ENCODE assay signal across 9 cellular contexts in genomic region chr11:133957926-133958325, GRCh38. TPM values are rescaled to one million over a fixed set of nuclear protein-coding genes. Genes with fewer than 3 reads are reported as not detected.
A peak's percentile ranks its signal among the peaks of the same experiment; 100 is the strongest.
DNase-seq lines count a peak whose midpoint lies in the region; ATAC-seq and TF ChIP-seq lines count a peak whose summit lies in the region.
"Had no signal": no experiment of that assay in that cellular context is flagged by ENCODE, and none has a peak within 500 bp of the region (broad histone marks: within the 10 kb centered on the region; RNA-seq: fewer than 3 reads in every experiment).

No MANE protein-coding gene starts in this region.

- no peak overlapping the region for H3K27ac Mint-ChIP-seq in MCF 10A (ENCODE audit: low read depth, unreplicated experiment)
- peak overlapping the region; percentile 92 for H3K27ac Mint-ChIP-seq in activated CD8-positive, alpha-beta T cell treated with anti-CD3 and anti-CD28 coated beads, Interleukin-2, amount 10 ng/mL, durations not matched to agents 7 days and 5 days

- H3K9me3 Mint-ChIP-seq in MCF 10A (ENCODE audit: unreplicated experiment), result no peaks in the 10 kb centered on the region
- no peaks in the 10 kb centered on the region for H3K9me3 Mint-ChIP-seq in activated CD8-positive, alpha-beta T cell treated with anti-CD3 and anti-CD28 coated beads, Interleukin-2, amount 10 ng/mL, durations not matched to agents 7 days and 5 days (ENCODE audit: insufficient read depth)

- TF ChIP-seq POLR2A in breast epithelium (IDR thresholded peaks at IDR 0.05), result no peak

- ATAC-seq in activated CD8-positive, alpha-beta T cell treated with anti-CD3 and anti-CD28 coated beads, Interleukin-2, amount 10 ng/mL, durations not matched to agents 7 days and 5 days, result no peak
- ATAC-seq in lower lobe of right lung (peak; percentile 53 to 78), upper lobe of right lung (peak; percentile 37), GM18858 (IDR thresholded peaks at IDR 0.05; ENCODE audit: unreplicated experiment) (no peak), GM21423 (IDR thresholded peaks at IDR 0.05; ENCODE audit: unreplicated experiment) (no peak)

- BruUV-seq in MCF 10A (replicated peaks; lab: Mats Ljungman, UMichigan), result no TSS peak

- H3K9me3 ChIP-seq in breast epithelium (no peaks in the 10 kb centered on the region), lower lobe of right lung (no peaks in the 10 kb centered on the region), upper lobe of right lung (no peaks in the 10 kb centered on the region)

- TF ChIP-seq CTCF in MCF 10A (IDR thresholded peaks at IDR 0.05; ENCODE audit: unreplicated experiment) (no peak), breast epithelium (IDR thresholded peaks at IDR 0.05) (no peak), lower lobe of right lung (IDR thresholded peaks at IDR 0.05) (no peak), upper lobe of right lung (IDR thresholded peaks at IDR 0.05) (no peak)

- no peaks in the 10 kb centered on the region for H3K36me3 ChIP-seq in breast epithelium
- no peaks in the 10 kb centered on the region for H3K36me3 ChIP-seq in lower lobe of right lung
- H3K36me3 ChIP-seq in upper lobe of right lung, result no peaks in the 10 kb centered on the region

- no peak overlapping the region for H3K27ac ChIP-seq in breast epithelium
- H3K27ac ChIP-seq in lower lobe of right lung, result peak overlapping the region; percentile 71
- no peak overlapping the region for H3K27ac ChIP-seq in upper lobe of right lung

- DNase-seq in MCF 10A (ENCODE audit: unreplicated experiment), result no peak
- DNase-seq in breast epithelium (ENCODE audit: low spot score in 2 of 2), result no peak
- DNase-seq in activated CD8-positive, alpha-beta T cell treated with anti-CD3 and anti-CD28 coated beads, Interleukin-2, amount 10 ng/mL, durations not matched to agents 7 days and 5 days, result no peak
- DNase-seq in lower lobe of right lung, result peak; percentile 60
- no peak for DNase-seq in upper lobe of right lung
- no peak for DNase-seq in cerebellar cortex (ENCODE audit: low spot score)
- DNase-seq: SHP77 had no signal

- H3K4me1 ChIP-seq in breast epithelium (peaks cover 5 to 11% of the 10 kb centered on the region in 2 donors), lower lobe of right lung (peaks cover 15% of the 10 kb centered on the region), upper lobe of right lung (peaks cover 13% of the 10 kb centered on the region)

- no peaks in the 10 kb centered on the region for H3K36me3 Mint-ChIP-seq in MCF 10A (ENCODE audit: insufficient read depth, unreplicated experiment)
- H3K36me3 Mint-ChIP-seq in activated CD8-positive, alpha-beta T cell treated with anti-CD3 and anti-CD28 coated beads, Interleukin-2, amount 10 ng/mL, durations not matched to agents 7 days and 5 days (ENCODE audit: low read depth), result peaks cover 14% of the 10 kb centered on the region

- peaks cover 23% of the 10 kb centered on the region for H3K4me1 Mint-ChIP-seq in MCF 10A (ENCODE audit: insufficient read depth, unreplicated experiment)
- peaks cover 34% of the 10 kb centered on the region for H3K4me1 Mint-ChIP-seq in activated CD8-positive, alpha-beta T cell treated with anti-CD3 and anti-CD28 coated beads, Interleukin-2, amount 10 ng/mL, durations not matched to agents 7 days and 5 days (ENCODE audit: low read depth)

- H3K4me3 Mint-ChIP-seq in MCF 10A (ENCODE audit: unreplicated experiment), result peak overlapping the region; percentile 79
- peak overlapping the region; percentile 91 for H3K4me3 Mint-ChIP-seq in activated CD8-positive, alpha-beta T cell treated with anti-CD3 and anti-CD28 coated beads, Interleukin-2, amount 10 ng/mL, durations not matched to agents 7 days and 5 days

- H3K27me3 Mint-ChIP-seq in MCF 10A (ENCODE audit: insufficient read depth, unreplicated experiment), result no peaks in the 10 kb centered on the region
- peaks cover 20% of the 10 kb centered on the region for H3K27me3 Mint-ChIP-seq in activated CD8-positive, alpha-beta T cell treated with anti-CD3 and anti-CD28 coated beads, Interleukin-2, amount 10 ng/mL, durations not matched to agents 7 days and 5 days (ENCODE audit: low read depth)

- intact Hi-C loops in MCF 10A (cut with micrococcal nuclease) (loop anchor here (2.0 kb wide), 1 partner anchor 67 kb away; no protein-coding TSS in a partner anchor), breast epithelium (cut with DNase I; ENCODE audit: low total_unique reads) (no loop called here), lower lobe of right lung (cut with DNase I) (no loop called here), upper lobe of right lung (cut with DNase I) (no loop called here)

- CTCF ChIA-PET in MCF 10A (lab: Yijun Ruan, JAX), result interaction anchor here (0.6 to 1.4 kb wide), 6 partner anchors 24 to 210 kb away, joined by 3 to 4 read pairs (median 3); no protein-coding TSS in a partner anchor
- CTCF ChIA-PET in activated CD8-positive, alpha-beta T cell treated with anti-CD3 and anti-CD28 coated beads, Interleukin-2, amount 10 ng/mL, durations not matched to agents 7 days and 5 days (lab: Charles Lee), result interaction anchor here (0.8 to 6.2 kb wide), 4 partner anchors 12 to 92 kb away, joined by 3 to 49 read pairs (median 10); no protein-coding TSS in a partner anchor

- POLR2A ChIA-PET in MCF 10A (lab: Yijun Ruan, JAX), result interaction anchor here (0.7 to 3.5 kb wide), 7 partner anchors 15 to 93 kb away, joined by 3 to 21 read pairs (median 3); no protein-coding TSS in a partner anchor
- POLR2A ChIA-PET in activated CD8-positive, alpha-beta T cell treated with anti-CD3 and anti-CD28 coated beads, Interleukin-2, amount 10 ng/mL, durations not matched to agents 7 days and 5 days (lab: Charles Lee), result interaction anchor here (1.2 to 1.7 kb wide), 2 partner anchors 9 to 11 kb away, joined by 5 read pairs; no protein-coding TSS in a partner anchor

- peaks cover 0 to 30% of the 10 kb centered on the region in 2 donors for H3K27me3 ChIP-seq in breast epithelium
- peaks cover 34% of the 10 kb centered on the region for H3K27me3 ChIP-seq in lower lobe of right lung (ENCODE audit: low read depth)
- peaks cover 30% of the 10 kb centered on the region for H3K27me3 ChIP-seq in upper lobe of right lung

- H3K4me3 ChIP-seq in breast epithelium, result peak overlapping the region in 1 of 3 donors; percentile 73
- no peak overlapping the region for H3K4me3 ChIP-seq in lower lobe of right lung
- H3K4me3 ChIP-seq in upper lobe of right lung, result no peak overlapping the region

RNA-seq across cellular contexts. Expression of gene IGSF9B, which starts 1.2 kb away (rescaled TPM):
- total RNA-seq in MCF 10A (2022), result 13.9 and 19.7 TPM in 2 replicates
- 1 to 10 TPM in 2 of 3 donors, under 1 TPM in 1; 0.64 to 4.5 (median 3.3) TPM for total RNA-seq in breast epithelium
- total RNA-seq in activated CD8-positive, alpha-beta T cell treated with anti-CD3 and anti-CD28 coated beads, Interleukin-2, amount 10 ng/mL, durations not matched to agents 7 days and 5 days, result 100 to 1,000 TPM in 1 of 2 experiments, 10 to 100 TPM in 1; 96.3 to 118 TPM
- total RNA-seq in lower lobe of right lung, result 5.5 TPM
- 2.9 TPM for total RNA-seq in upper lobe of right lung

Comparison
In these comparisons a context has a peak if more than half of its experiments do, and no peak if none do; other contexts are left out.
1. ATAC-seq: peak in lower lobe of right lung (2 of 2) and upper lobe of right lung (single experiment); none in activated CD8-positive, alpha-beta T cell treated with anti-CD3 and anti-CD28 coated beads, Interleukin-2, amount 10 ng/mL, durations not matched to agents 7 days and 5 days (single experiment), GM18858 (single experiment) and GM21423 (single experiment).